18 cellular contexts compared by ENCODE assay signal in genomic region chr1:63324779-63325119, GRCh38. TPM values are rescaled to one million over a fixed set of nuclear protein-coding genes. Genes with fewer than 3 reads are reported as not detected.
DNase-seq lines count a peak whose midpoint lies in the region; ATAC-seq and TF ChIP-seq lines count a peak whose summit lies in the region.
"Had no signal": no experiment of that assay in that cellular context is flagged by ENCODE, and none has a peak within 500 bp of the region (broad histone marks: within the 10 kb centered on the region; RNA-seq: fewer than 3 reads in every experiment).

No MANE protein-coding gene starts in this region.

- no peak overlapping the region for H3K18ac ChIP-seq in neuronal stem cell (ENCODE audit: low read length)

- no peak overlapping the region for H4K8ac ChIP-seq in neuronal stem cell (ENCODE audit: low read depth, low read length)

- no peak overlapping the region for H3K23ac ChIP-seq in neuronal stem cell (ENCODE audit: low read depth, low read length, poor library complexity)

- H2BK12ac ChIP-seq in neuronal stem cell (ENCODE audit: low read length): no peak overlapping the region

- no peak overlapping the region for H2BK5ac ChIP-seq in neuronal stem cell (ENCODE audit: low read length)

- intact Hi-C loops in breast epithelium (cut with DNase I; ENCODE audit: low total_unique reads): no loop called here

- no peak overlapping the region for H3K4ac ChIP-seq in neuronal stem cell (ENCODE audit: low read length)

- no peak overlapping the region for H3K4me2 ChIP-seq in neuronal stem cell (ENCODE audit: insufficient read depth, low read length, poor library complexity, severe bottlenecking)

- H3K4me3 ChIP-seq in neuronal stem cell (ENCODE audit: low read length in 2 of 2) (no peak overlapping the region), breast epithelium (no peak overlapping the region)

- TF ChIP-seq POLR2A in breast epithelium (IDR thresholded peaks at IDR 0.05): no peak

- peaks cover 0 to 2% of the 10 kb centered on the region in 2 donors for H3K4me1 ChIP-seq in neuronal stem cell (ENCODE audit: control insufficient read depth in 2 of 2, insufficient read depth in 1 of 2, low read depth in 1 of 2, low read length in 2 of 2)
- H3K4me1 ChIP-seq in breast epithelium: no peaks in the 10 kb centered on the region

- no peak overlapping the region for H3K9ac ChIP-seq in neuronal stem cell (ENCODE audit: low read depth, low read length, poor library complexity)

- H2AFZ ChIP-seq in neuronal stem cell (ENCODE audit: low read length): no peak overlapping the region

- peaks cover 18% of the 10 kb centered on the region for H3K36me3 Mint-ChIP-seq in stimulated activated naive CD8-positive, alpha-beta T cell treated with anti-CD3 and anti-CD28 coated beads, Interleukin-15, Interleukin-2, amounts not matched to agents 100 ng/mL and 50 ng/mL, for 24 hours (ENCODE audit: low read depth)
- H3K36me3 Mint-ChIP-seq in activated naive CD8-positive, alpha-beta T cell: peaks cover 6% of the 10 kb centered on the region
- H3K36me3 Mint-ChIP-seq in memory B cell: peaks cover 4% of the 10 kb centered on the region

- no peak overlapping the region for H2BK120ac ChIP-seq in neuronal stem cell (ENCODE audit: low read depth, low read length)

- H3K27me3 Mint-ChIP-seq in stimulated activated naive CD8-positive, alpha-beta T cell treated with anti-CD3 and anti-CD28 coated beads, Interleukin-15, Interleukin-2, amounts not matched to agents 100 ng/mL and 50 ng/mL, for 24 hours: peaks cover 80% of the 10 kb centered on the region
- peaks cover 42% of the 10 kb centered on the region for H3K27me3 Mint-ChIP-seq in activated naive CD8-positive, alpha-beta T cell
- peaks cover 35% of the 10 kb centered on the region for H3K27me3 Mint-ChIP-seq in memory B cell

- H3K27ac ChIP-seq in neuronal stem cell (replicated peaks; ENCODE audit: low read length) (no peak overlapping the region), breast epithelium (no peak overlapping the region)
- H3K27ac ChIP-seq: heart left ventricle, prostate gland had no signal

- no peak for DNase-seq in stimulated activated naive CD8-positive, alpha-beta T cell treated with anti-CD3 and anti-CD28 coated beads, Interleukin-15, Interleukin-2, amounts not matched to agents 100 U/mL and 50 U/mL, for 24 hours
- DNase-seq in memory B cell (ENCODE audit: low spot score in 2 of 2) (no peak), neuronal stem cell (ENCODE audit: low spot score) (no peak), breast epithelium (ENCODE audit: low spot score in 2 of 2) (no peak), cerebellum (ENCODE audit: low spot score) (no peak)
- DNase-seq: aorta; heart left ventricle; mammary epithelial cell; MV-4-11; NCI-H446; stimulated activated CD4-positive, alpha-beta T cell treated with anti-CD3 and anti-CD28 coated beads, Interleukin-2, amount 100 ng/mL, for 24 hours had no signal

- no peaks in the 10 kb centered on the region for H3K79me1 ChIP-seq in neuronal stem cell (ENCODE audit: low read depth, low read length)

- no CpG with 5 or more reads among the region's 7 CpGs for WGBS in neuronal stem cell (ENCODE audit: extremely low coverage in 2 of 2, insufficient read length in 2 of 2, insufficient replicate concordance in 1 of 2), 2 donors

- H3K36me3 ChIP-seq in neuronal stem cell (replicated peaks in 1 of 2; ENCODE audit: control insufficient read depth in 2 of 2, insufficient read depth in 2 of 2, low read length in 2 of 2) (no peaks in the 10 kb centered on the region), breast epithelium (no peaks in the 10 kb centered on the region)
- H3K36me3 ChIP-seq: heart left ventricle, prostate gland had no signal

- H3K4me1 Mint-ChIP-seq in stimulated activated naive CD8-positive, alpha-beta T cell treated with anti-CD3 and anti-CD28 coated beads, Interleukin-15, Interleukin-2, amounts not matched to agents 100 ng/mL and 50 ng/mL, for 24 hours (ENCODE audit: low read depth): peaks cover 49% of the 10 kb centered on the region
- H3K4me1 Mint-ChIP-seq in activated naive CD8-positive, alpha-beta T cell (ENCODE audit: low read depth): peaks cover 37% of the 10 kb centered on the region
- peaks cover 14% of the 10 kb centered on the region for H3K4me1 Mint-ChIP-seq in memory B cell

- peaks cover 3% of the 10 kb centered on the region for H3K9me3 Mint-ChIP-seq in stimulated activated naive CD8-positive, alpha-beta T cell treated with anti-CD3 and anti-CD28 coated beads, Interleukin-15, Interleukin-2, amounts not matched to agents 100 ng/mL and 50 ng/mL, for 24 hours
- H3K9me3 Mint-ChIP-seq in activated naive CD8-positive, alpha-beta T cell (ENCODE audit: low read depth): no peaks in the 10 kb centered on the region
- H3K9me3 Mint-ChIP-seq in memory B cell: peaks cover 8% of the 10 kb centered on the region

- no peak overlapping the region for H3K14ac ChIP-seq in neuronal stem cell (ENCODE audit: low read length)

- H4K91ac ChIP-seq in neuronal stem cell (ENCODE audit: low read depth, low read length, poor library complexity): no peak overlapping the region

- no peak overlapping the region for H2BK15ac ChIP-seq in neuronal stem cell (ENCODE audit: low read length)

- peak overlapping the region; percentile 72 for H3K27ac Mint-ChIP-seq in stimulated activated naive CD8-positive, alpha-beta T cell treated with anti-CD3 and anti-CD28 coated beads, Interleukin-15, Interleukin-2, amounts not matched to agents 100 ng/mL and 50 ng/mL, for 24 hours
- no peak overlapping the region for H3K27ac Mint-ChIP-seq in activated naive CD8-positive, alpha-beta T cell
- H3K27ac Mint-ChIP-seq in memory B cell: peak overlapping the region; percentile 84

- H3K27me3 ChIP-seq in neuronal stem cell (ENCODE audit: control insufficient read depth in 3 of 3, insufficient read depth in 3 of 3, low read depth in 1 of 3, low read length in 3 of 3) (peaks cover 65 to 100% (median 90%) of the 10 kb centered on the region in 3 experiments), breast epithelium (peaks cover 14 to 99% of the 10 kb centered on the region in 2 donors)

- H2AK5ac ChIP-seq in neuronal stem cell (ENCODE audit: low read depth, low read length): no peak overlapping the region

- H3K4me3 Mint-ChIP-seq in stimulated activated naive CD8-positive, alpha-beta T cell treated with anti-CD3 and anti-CD28 coated beads, Interleukin-15, Interleukin-2, amounts not matched to agents 100 ng/mL and 50 ng/mL, for 24 hours: peak overlapping the region; percentile 67
- peak overlapping the region; percentile 75 for H3K4me3 Mint-ChIP-seq in activated naive CD8-positive, alpha-beta T cell
- peak overlapping the region; percentile 72 for H3K4me3 Mint-ChIP-seq in memory B cell

- ATAC-seq in stimulated activated naive CD8-positive, alpha-beta T cell treated with anti-CD3 and anti-CD28 coated beads, Interleukin-15, Interleukin-2, amounts not matched to agents 100 U/mL and 50 U/mL, for 24 hours: no peak
- no peak for ATAC-seq in memory B cell (ENCODE audit: low read depth)
- ATAC-seq in GM19328 (IDR thresholded peaks at IDR 0.05; ENCODE audit: unreplicated experiment): no peak
- ATAC-seq: HCT116, heart left ventricle had no signal

- H3K9me3 ChIP-seq in neuronal stem cell (replicated peaks in 1 of 2; ENCODE audit: control insufficient read depth in 2 of 2, insufficient read depth in 1 of 2, low read depth in 1 of 2, low read length in 2 of 2) (no peaks in the 10 kb centered on the region), breast epithelium (no peaks in the 10 kb centered on the region)
- H3K9me3 ChIP-seq: heart left ventricle, prostate gland had no signal

- no peak for TF ChIP-seq CTCF in breast epithelium (IDR thresholded peaks at IDR 0.05)

RNA-seq across cellular contexts. Expression of gene FOXD3, which starts 2.4 kb away (rescaled TPM):
- polyA plus RNA-seq in neuronal stem cell (2013, experiment 1 of 2): not detected
- polyA plus RNA-seq in neuronal stem cell (2013, experiment 2 of 2): not detected
- total RNA-seq in breast epithelium: not detected
- total RNA-seq in cerebellum: not detected
- total RNA-seq: HT-29, mammary epithelial cell had no signal
- polyA plus RNA-seq: aorta, BJ, mammary epithelial cell had no signal

RNA-seq across cellular contexts. Expression of gene ALG6, which starts 42.7 kb away (rescaled TPM):
- polyA plus RNA-seq in neuronal stem cell (2013, experiment 1 of 2): 10.4 TPM
- polyA plus RNA-seq in neuronal stem cell (2013, experiment 2 of 2): 10.5 TPM
- total RNA-seq in breast epithelium: 10 to 100 TPM in 2 of 3 donors, 1 to 10 TPM in 1; 8.8 to 17.7 (median 14.1) TPM
- 49.4 TPM for total RNA-seq in cerebellum
